ENCODE assay signal across 17 cellular contexts in genomic region chr6:90691823-90692222, GRCh38.
DNase-seq lines count a peak whose midpoint lies in the region; ATAC-seq and TF ChIP-seq lines count a peak whose summit lies in the region.
"Had no signal": no experiment of that assay in that cellular context is flagged by ENCODE, and none has a peak within 500 bp of the region (broad histone marks: within the 10 kb centered on the region; RNA-seq: fewer than 3 reads in every experiment).

No MANE protein-coding gene starts in this region.

- CTCF ChIA-PET in Panc1 (lab: Charles Lee) = no interaction called here
- CTCF ChIA-PET in activated CD8-positive, alpha-beta T cell treated with anti-CD3 and anti-CD28 coated beads for 36 hours (lab: Charles Lee) = no interaction called here

- H3K4me3 Mint-ChIP-seq in H9 = no peak overlapping the region
- H3K4me3 Mint-ChIP-seq in activated CD8-positive, alpha-beta T cell treated with anti-CD3 and anti-CD28 coated beads for 36 hours = no peak overlapping the region
- H3K4me3 Mint-ChIP-seq: CD8-positive, alpha-beta T cell; naive thymus-derived CD8-positive, alpha-beta T cell had no signal

- no peaks in the 10 kb centered on the region for H3K27me3 Mint-ChIP-seq in H9 (ENCODE audit: low read depth)
- peaks cover 9% of the 10 kb centered on the region for H3K27me3 Mint-ChIP-seq in activated CD8-positive, alpha-beta T cell treated with anti-CD3 and anti-CD28 coated beads for 36 hours

- H3K23me2 ChIP-seq in H9 (ENCODE audit: insufficient read length, low read depth, low read length, poor library complexity, severe bottlenecking) = no peaks in the 10 kb centered on the region

- H2BK20ac ChIP-seq in H9 (ENCODE audit: low read depth, low read length, poor library complexity, severe bottlenecking) = no peak overlapping the region

- no TSS peak for BruUV-seq in Panc1 (replicated peaks; lab: Mats Ljungman, UMichigan)

- peak; percentile 65 for TF ChIP-seq CTCF in H9 (conservative IDR thresholded peaks at IDR 0.05)
- TF ChIP-seq CTCF in Panc1 (IDR thresholded peaks at IDR 0.05) = peak; percentile 29
- peak; percentile 13 for TF ChIP-seq CTCF in kidney epithelial cell (IDR thresholded peaks at IDR 0.05; ENCODE audit: insufficient read depth, low read length, poor library complexity, severe bottlenecking)
- TF ChIP-seq CTCF in stomach (IDR thresholded peaks at IDR 0.05) = no peak
- TF ChIP-seq CTCF in activated CD8-positive, alpha-beta T cell treated with anti-CD3 and anti-CD28 coated beads for 36 hours (IDR thresholded peaks at IDR 0.05) = no peak

- H3K9me3 Mint-ChIP-seq in H9 = peaks cover 6 to 8% of the 10 kb centered on the region in 2 experiments; a peak in 4 of 5 replicates
- no peaks in the 10 kb centered on the region for H3K9me3 Mint-ChIP-seq in activated CD8-positive, alpha-beta T cell treated with anti-CD3 and anti-CD28 coated beads for 36 hours

- ATAC-seq in Panc1 (no peak), HG03280 (IDR thresholded peaks at IDR 0.05; ENCODE audit: unreplicated experiment) (no peak)
- no peak for ATAC-seq in activated CD8-positive, alpha-beta T cell treated with anti-CD3 and anti-CD28 coated beads for 36 hours
- ATAC-seq: CD8-positive, alpha-beta T cell; naive thymus-derived CD8-positive, alpha-beta T cell had no signal

- DNase-seq in ELR (ENCODE audit: low read depth) (peak; percentile 2), H9 (no peak), Panc1 (ENCODE audit: low read depth, low spot score) (no peak), kidney epithelial cell (ENCODE audit: low read depth) (no peak), SIG-M5 treated with dmso at 0.1 percent for 504 hours (lab: John Stamatoyannopoulos, UW; ENCODE audit: unreplicated experiment) (no peak), stomach (no peak)
- DNase-seq in activated CD8-positive, alpha-beta T cell treated with anti-CD3 and anti-CD28 coated beads for 36 hours = no peak
- DNase-seq: activated T-cell treated with anti-CD3 and anti-CD28 coated beads, Interleukin-2, amount 50 U/mL, for 48 hours; CD8-positive, alpha-beta T cell; dermis blood vessel endothelial cell; foreskin fibroblast; naive thymus-derived CD8-positive, alpha-beta T cell; NK-92 treated with Interleukin-12 subunit alpha and Interleukin-12 subunit beta, amount 100 ng/mL, for 24 hours; substantia nigra; SW 1271 had no signal

- H3K79me2 ChIP-seq in H9 (ENCODE audit: insufficient read depth, low read length) = no peaks in the 10 kb centered on the region

- H3K4me1 ChIP-seq in H9 (ENCODE audit: insufficient read depth, low read length) (peaks cover 5% of the 10 kb centered on the region; the same call in 1 of the 2 replicates), Panc1 (ENCODE audit: control insufficient read depth, insufficient read depth, low read length) (no peaks in the 10 kb centered on the region), stomach (no peaks in the 10 kb centered on the region)
- H3K4me1 ChIP-seq: HAP-1 had no signal

- TF ChIP-seq POLR2A in stomach (IDR thresholded peaks at IDR 0.05) = no peak

- no peak overlapping the region for H2AFZ ChIP-seq in H9 (ENCODE audit: low read length)

- H3K27me3 ChIP-seq in H9 (ENCODE audit: insufficient read depth, low read length) = no peaks in the 10 kb centered on the region
- no peaks in the 10 kb centered on the region; the same call in 1 of the 2 replicates for H3K27me3 ChIP-seq in Panc1 (ENCODE audit: control insufficient read depth, insufficient read depth, low read length)
- H3K27me3 ChIP-seq in kidney epithelial cell (ENCODE audit: control insufficient read depth, insufficient read depth, low read length) = no peaks in the 10 kb centered on the region
- H3K27me3 ChIP-seq in stomach = no peaks in the 10 kb centered on the region

- no peak overlapping the region for H3K9ac ChIP-seq in H9 (ENCODE audit: extremely low read depth, insufficient read length, low read length)

- intact Hi-C loops in Panc1 (cut with micrococcal nuclease; ENCODE audit: unreplicated experiment) (no loop called here), stomach (cut with DNase I; ENCODE audit: low total_unique reads) (no loop called here)
- intact Hi-C loops in activated CD8-positive, alpha-beta T cell treated with anti-CD3 and anti-CD28 coated beads for 36 hours (cut with micrococcal nuclease) = no loop called here

- H2BK15ac ChIP-seq in H9 (ENCODE audit: low read depth, low read length) = no peak overlapping the region

- no CpG with 5 or more reads among the region's 1 CpG for WGBS in H9 (ENCODE audit: extremely low coverage, insufficient read length, low lambda C conversion rate)
- 35 to 70% (median 44%) methylated on average over 1 of the region's 1 CpG for WGBS in stomach, 5 donors

- H3K23ac ChIP-seq in H9 (ENCODE audit: insufficient read length, low read depth, low read length) = no peak overlapping the region

- no peak overlapping the region for H4K91ac ChIP-seq in H9 (ENCODE audit: insufficient read length, low read depth, low read length)

- H4K20me1 ChIP-seq in H9 (ENCODE audit: control insufficient read depth, insufficient read depth, insufficient read length) = no peaks in the 10 kb centered on the region

- no peaks in the 10 kb centered on the region for H3K36me3 ChIP-seq in Panc1 (ENCODE audit: control insufficient read depth, insufficient read depth, low read length)
- no peaks in the 10 kb centered on the region for H3K36me3 ChIP-seq in kidney epithelial cell (ENCODE audit: control insufficient read depth, insufficient read depth, low read length)
- H3K36me3 ChIP-seq in stomach = no peaks in the 10 kb centered on the region
- H3K36me3 ChIP-seq: HAP-1 had no signal

- no peak overlapping the region for H3K4ac ChIP-seq in H9 (ENCODE audit: low read depth, low read length)

- no peak overlapping the region for H3K56ac ChIP-seq in H9 (ENCODE audit: insufficient read length, low read depth, low read length)

- no peak overlapping the region for H2BK12ac ChIP-seq in H9 (ENCODE audit: insufficient read length, low read depth, low read length)

- H2BK5ac ChIP-seq in H9 (ENCODE audit: insufficient read length, low read length) = no peak overlapping the region

- no peak overlapping the region for H3K27ac ChIP-seq in H9 (ENCODE audit: insufficient read length, low read depth, low read length)
- H3K27ac ChIP-seq in Panc1 (ENCODE audit: low read length) = no peak overlapping the region
- H3K27ac ChIP-seq in stomach = no peak overlapping the region

- peaks cover 0 to 7% (median 0%) of the 10 kb centered on the region in 3 experiments; a peak in 3 of 7 replicates for H3K36me3 Mint-ChIP-seq in H9 (ENCODE audit: insufficient read depth in 1 of 3, low read depth in 3 of 3)
- H3K36me3 Mint-ChIP-seq in activated CD8-positive, alpha-beta T cell treated with anti-CD3 and anti-CD28 coated beads for 36 hours (ENCODE audit: low read depth) = no peaks in the 10 kb centered on the region
- H3K36me3 Mint-ChIP-seq: CD8-positive, alpha-beta T cell had no signal

- no peak overlapping the region for H3K27ac Mint-ChIP-seq in H9
- no peak overlapping the region for H3K27ac Mint-ChIP-seq in activated CD8-positive, alpha-beta T cell treated with anti-CD3 and anti-CD28 coated beads for 36 hours
- H3K27ac Mint-ChIP-seq: CD8-positive, alpha-beta T cell; naive thymus-derived CD8-positive, alpha-beta T cell had no signal

- no peak overlapping the region for H3K14ac ChIP-seq in H9 (ENCODE audit: insufficient read depth, low read length)

- H3K4me3 ChIP-seq in Panc1 (ENCODE audit: low read depth in 2 of 2, low read length in 2 of 2) (no peak overlapping the region), kidney epithelial cell (ENCODE audit: low read depth, low read length) (no peak overlapping the region), stomach (no peak overlapping the region)
- H3K4me3 ChIP-seq: HAP-1 had no signal

- H4K8ac ChIP-seq in H9 (replicated peaks; ENCODE audit: insufficient read length, low read depth, low read length) = no peak overlapping the region

- H3K9me3 ChIP-seq in H9 (ENCODE audit: control insufficient read depth, low read depth, low read length) (no peaks in the 10 kb centered on the region), Panc1 (ENCODE audit: control insufficient read depth, insufficient read depth, low read depth, low read length) (no peaks in the 10 kb centered on the region), stomach (peaks cover 0 to 6% (median 2%) of the 10 kb centered on the region in 4 donors)
- H3K9me3 ChIP-seq: HAP-1 had no signal

- in situ Hi-C loops in Panc1 (cut with HindIII; ENCODE audit: low pct_unique_long_range_greater_than_20kb, low sequenced_read_pairs) = no loop called here

- no peak overlapping the region for H3K18ac ChIP-seq in H9 (ENCODE audit: insufficient read length, low read depth, low read length)

- H2BK120ac ChIP-seq in H9 (ENCODE audit: low read depth, low read length, poor library complexity, severe bottlenecking) = no peak overlapping the region

- H3K4me1 Mint-ChIP-seq in H9 = peaks cover 12 to 13% of the 10 kb centered on the region in 2 experiments
- H3K4me1 Mint-ChIP-seq in activated CD8-positive, alpha-beta T cell treated with anti-CD3 and anti-CD28 coated beads for 36 hours (ENCODE audit: low read depth) = no peaks in the 10 kb centered on the region
- H3K4me1 Mint-ChIP-seq: naive thymus-derived CD8-positive, alpha-beta T cell had no signal

- H3T11ph ChIP-seq in H9 (ENCODE audit: low read length) = no peak overlapping the region

- H3K79me1 ChIP-seq in H9 (ENCODE audit: insufficient read depth, low read depth, low read length, poor library complexity, severe bottlenecking) = no peaks in the 10 kb centered on the region

- H2AK5ac ChIP-seq in H9 (ENCODE audit: insufficient read length, low read length) = no peak overlapping the region

- POLR2A ChIA-PET in Panc1 (lab: Charles Lee) = no interaction called here
- POLR2A ChIA-PET in activated CD8-positive, alpha-beta T cell treated with anti-CD3 and anti-CD28 coated beads for 36 hours (lab: Charles Lee) = no interaction called here

- no peak overlapping the region for H4K5ac ChIP-seq in H9 (ENCODE audit: insufficient read length, low read depth, low read length)

- H3K4me2 ChIP-seq in H9 (ENCODE audit: insufficient read depth, insufficient read length, low read length) = no peak overlapping the region

- TF ChIP-seq EP300 in stomach (IDR thresholded peaks at IDR 0.05) = no peak

Comparison
In these comparisons a context has a peak if more than half of its experiments do, and no peak if none do; other contexts are left out.
1. CTCF ChIP-seq: peak in H9 (single experiment), Panc1 (single experiment) and kidney epithelial cell (single experiment); none in stomach (0 of 7) and activated CD8-positive, alpha-beta T cell treated with anti-CD3 and anti-CD28 coated beads for 36 hours (single experiment).